ENCODE assay signal across 8 cellular contexts in genomic region chr6:33299237-33299944, GRCh38. TPM values are rescaled to one million over a fixed set of nuclear protein-coding genes. Genes with fewer than 3 reads are reported as not detected.
DNase-seq lines count a peak whose midpoint lies in the region; ATAC-seq, FAIRE-seq and TF ChIP-seq lines count a peak whose summit lies in the region.

No MANE protein-coding gene starts in this region.

- intact Hi-C loops in breast epithelium (cut with DNase I; ENCODE audit: low total_unique reads), result no loop called here

- H3K27ac ChIP-seq in VCaP (peak overlapping the region; percentile 99), breast epithelium (peak overlapping the region; percentile 98 to 99), small intestine (ENCODE audit: low read depth in 1 of 2, low read length in 1 of 2) (peak overlapping the region; percentile 95 to 99)

- peak; percentile 67 for ATAC-seq in GM18873 (IDR thresholded peaks at IDR 0.05; ENCODE audit: low FRiP score, unreplicated experiment)
- peak; percentile 57 for ATAC-seq in HG03139 (IDR thresholded peaks at IDR 0.05; ENCODE audit: unreplicated experiment)

- FAIRE-seq in small intestine (lab: Jason Lieb, UNC), result no peak

- TF ChIP-seq POLR2A in breast epithelium (IDR thresholded peaks at IDR 0.05), result peak; percentile 84

- peak overlapping the region; percentile 79 to 91 (median 87) for H3K4me3 ChIP-seq in breast epithelium
- H3K4me3 ChIP-seq in small intestine (ENCODE audit: low read depth in 1 of 2, low read length in 2 of 2), result peak overlapping the region; percentile 72 to 73

- DNase-seq in AG08395 (ENCODE audit: low spot score) (peak; percentile 90), NCI-H2196 (lab: John Stamatoyannopoulos, UW; ENCODE audit: unreplicated experiment) (peak; percentile 93), breast epithelium (ENCODE audit: low spot score in 2 of 2) (peak; percentile 86 to 92), iPS-NIHi11 (ENCODE audit: low spot score) (peak; percentile 83), small intestine (peak; percentile 91)

- no peaks in the 10 kb centered on the region for H3K36me3 ChIP-seq in breast epithelium
- peaks cover 7 to 9% of the 10 kb centered on the region in 2 donors for H3K36me3 ChIP-seq in small intestine (ENCODE audit: control insufficient read depth in 2 of 2, insufficient read depth in 2 of 2, low read length in 2 of 2)

- H3K9me3 ChIP-seq in breast epithelium (no peaks in the 10 kb centered on the region), small intestine (ENCODE audit: control insufficient read depth, low read depth) (no peaks in the 10 kb centered on the region)

- TF ChIP-seq CTCF in VCaP (conservative IDR thresholded peaks at IDR 0.05), result peak; percentile 93
- TF ChIP-seq CTCF in breast epithelium (IDR thresholded peaks at IDR 0.05), result peak; percentile 35 to 75 (median 64)

- H3K4me1 ChIP-seq in breast epithelium (peaks cover 0 to 6% of the 10 kb centered on the region in 2 donors), small intestine (ENCODE audit: control insufficient read depth in 2 of 2, insufficient read depth in 1 of 2, low read depth in 1 of 2, low read length in 1 of 2) (no peaks in the 10 kb centered on the region)

- H3K27me3 ChIP-seq in breast epithelium (no peaks in the 10 kb centered on the region), small intestine (ENCODE audit: control insufficient read depth in 2 of 2, insufficient read depth in 2 of 2, low read length in 2 of 2) (no peaks in the 10 kb centered on the region)

- 0% methylated on average over 54 of the region's 54 CpGs for WGBS in small intestine, 3 donors

RNA-seq across cellular contexts. Expression of gene RGL2, which starts 0.6 kb away (rescaled TPM):
- 100 to 1,000 TPM in 2 of 3 donors, 10 to 100 TPM in 1; 38.9 to 151 (median 103) TPM for total RNA-seq in breast epithelium
- 10 to 100 TPM; 13.2 to 32.9 (median 17.6) TPM for polyA plus RNA-seq in small intestine

RNA-seq across cellular contexts. Expression of gene PFDN6, which starts 10.0 kb away (rescaled TPM):
- total RNA-seq in breast epithelium, result 10 to 100 TPM; 23.3 to 28.6 (median 26.9) TPM
- 100 to 1,000 TPM; 129 to 183 (median 164) TPM for polyA plus RNA-seq in small intestine

RNA-seq across cellular contexts. Expression of gene WDR46, which starts 10.4 kb away (rescaled TPM):
- 10 to 100 TPM; 48.2 to 75.1 (median 58.8) TPM for total RNA-seq in breast epithelium
- polyA plus RNA-seq in small intestine, result 10 to 100 TPM; 39.4 to 60.5 (median 47.5) TPM

RNA-seq across cellular contexts. Expression of gene TAPBP, which starts 14.5 kb away (rescaled TPM):
- 10 to 100 TPM; 38.6 to 67.8 (median 43.6) TPM for total RNA-seq in breast epithelium
- polyA plus RNA-seq in small intestine, result 10 to 100 TPM; 33.8 to 64.1 (median 47.2) TPM

RNA-seq across cellular contexts. Expression of gene ZBTB22, which starts 18.2 kb away (rescaled TPM):
- 10 to 100 TPM; 12.6 to 27.2 (median 18.7) TPM for total RNA-seq in breast epithelium
- 10 to 100 TPM; 10.7 to 14.1 (median 13.5) TPM for polyA plus RNA-seq in small intestine

Comparison
In these comparisons a context has a peak if more than half of its experiments do, and no peak if none do; other contexts are left out.
1. Peak in every context shown above with its lines: DNase-seq, ATAC-seq, H3K4me3 ChIP-seq and H3K27ac ChIP-seq.